In the genomic region with DNA sequence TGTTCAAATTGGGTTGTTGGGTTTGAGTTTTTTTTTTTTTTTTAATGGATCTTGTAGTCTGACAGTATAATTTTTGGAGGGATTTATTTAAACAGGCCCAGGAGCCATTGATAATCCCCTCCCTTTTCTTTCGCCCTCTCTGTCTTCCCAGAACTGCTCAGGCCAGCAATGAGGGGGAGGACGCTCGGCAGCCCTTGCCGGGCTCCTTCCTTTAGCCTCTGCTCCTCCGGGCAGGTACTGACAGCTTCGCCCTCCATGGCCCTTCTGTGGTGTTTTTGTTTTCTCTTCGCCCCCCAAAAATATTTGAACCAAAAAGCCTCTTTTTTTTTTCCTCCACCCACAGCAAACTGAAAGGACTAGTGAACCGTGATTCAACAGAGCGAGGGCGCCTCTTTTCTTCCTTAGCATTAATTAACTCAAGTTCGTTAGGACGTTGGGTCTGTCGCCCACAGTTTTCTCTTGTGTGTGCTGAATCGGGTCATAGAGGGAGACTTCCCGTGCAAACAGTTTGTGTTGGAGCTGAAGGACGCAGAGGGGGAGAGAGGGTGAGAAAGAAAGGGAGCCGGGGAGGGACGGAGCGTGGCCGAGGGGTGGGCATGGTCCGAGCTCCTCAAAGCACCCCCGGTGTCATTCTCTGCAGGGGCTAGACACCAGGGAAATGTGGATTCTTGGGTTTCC, we compare ENCODE assay signal across 1 cellular context.
TF ChIP-seq lines count a peak whose summit lies in the region.

No MANE protein-coding gene starts in this region.

TF ChIP-seq in H1, 55 proteins besides CTCF, POLR2A, EP300 and RAD21:
- TF ChIP-seq RNF2 (IDR thresholded peaks at IDR 0.05; ENCODE audit: borderline replicate concordance, low read depth, low read length, missing control alignments, poor library complexity, severe bottlenecking) (peak; percentile 99), EZH2 (IDR thresholded peaks at IDR 0.05; ENCODE audit: low read depth, low read length, severe bottlenecking) (peak; percentile 86), CBX8 (IDR thresholded peaks at IDR 0.05; ENCODE audit: borderline replicate concordance, low read depth, low read length) (peak; percentile 89), SIRT6 (IDR thresholded peaks at IDR 0.05; ENCODE audit: low read length) (no peak), NRF1 (IDR thresholded peaks at IDR 0.05; ENCODE audit: low read depth, low read length) (no peak), FOSL1 (IDR thresholded peaks at IDR 0.05; ENCODE audit: insufficient read depth, low read depth, low read length) (no peak), SUZ12 (IDR thresholded peaks at IDR 0.05; ENCODE audit: low read length) (no peak; the same call in 1 of the 2 replicates), CTBP2 (IDR thresholded peaks at IDR 0.05; ENCODE audit: borderline replicate concordance, insufficient read depth, insufficient read length, low read length) (no peak)
